ENCODE assay signal across 10 cellular contexts in the genomic region with DNA sequence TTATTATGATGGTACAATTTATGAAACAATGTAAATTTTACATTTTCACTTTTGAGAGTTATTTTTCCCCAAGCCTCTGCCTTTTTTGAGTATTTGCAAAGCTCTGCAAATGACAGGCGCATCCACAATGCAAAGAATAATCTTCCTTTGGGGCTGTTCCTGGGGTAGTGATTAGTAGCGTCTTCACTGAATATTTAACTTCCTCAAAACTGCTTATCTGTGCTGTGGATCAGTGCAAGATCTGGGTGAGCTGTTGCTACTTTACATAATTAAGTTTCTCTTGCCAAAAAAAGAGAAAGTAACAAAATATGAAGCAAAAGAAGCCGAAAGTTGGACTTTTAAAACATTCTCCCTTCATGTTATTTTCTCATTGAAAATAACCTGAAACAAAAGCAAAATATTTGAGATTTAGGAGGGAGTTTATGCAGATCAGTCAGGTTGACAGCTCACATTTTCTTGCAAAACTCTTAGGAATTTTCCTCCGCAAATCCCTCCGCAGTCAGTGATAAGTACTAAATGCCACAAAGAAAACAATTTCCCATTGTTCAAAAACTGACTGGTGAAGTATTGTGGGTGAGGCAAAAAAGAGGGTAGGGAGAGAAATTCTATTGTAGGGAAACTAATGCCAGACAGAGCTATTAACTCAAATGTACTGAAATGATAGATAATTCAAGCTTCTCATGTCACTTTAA.
DNase-seq lines count a peak whose midpoint lies in the region; ATAC-seq, FAIRE-seq and TF ChIP-seq lines count a peak whose summit lies in the region.
"Had no signal": no experiment of that assay in that cellular context is flagged by ENCODE, and none has a peak within 500 bp of the region (broad histone marks: within the 10 kb centered on the region; RNA-seq: fewer than 3 reads in every experiment).

No MANE protein-coding gene starts in this region.

- H3K4me1 Mint-ChIP-seq in activated CD4-positive, alpha-beta memory T cell treated with anti-CD3 and anti-CD28 coated beads for 36 hours (ENCODE audit: low read depth), result peaks cover 50% of the 10 kb centered on the region

- H3K4me3 Mint-ChIP-seq in activated CD4-positive, alpha-beta memory T cell treated with anti-CD3 and anti-CD28 coated beads for 36 hours, result peak overlapping the region; percentile 59

- H3K9me3 ChIP-seq in mesodermal cell (ENCODE audit: control insufficient read depth, low read length), result no peaks in the 10 kb centered on the region
- H3K9me3 ChIP-seq: colonic mucosa had no signal

- no peaks in the 10 kb centered on the region for H3K27me3 Mint-ChIP-seq in activated CD4-positive, alpha-beta memory T cell treated with anti-CD3 and anti-CD28 coated beads for 36 hours

- intact Hi-C loops in activated CD4-positive, alpha-beta memory T cell treated with anti-CD3 and anti-CD28 coated beads for 36 hours (cut with micrococcal nuclease), result no loop called here
- intact Hi-C loops in left cardiac atrium (cut with DNase I), result no loop called here

- H3K36me3 ChIP-seq in mesodermal cell (ENCODE audit: control insufficient read depth, insufficient read depth, low read length), result no peaks in the 10 kb centered on the region
- H3K36me3 ChIP-seq: colonic mucosa had no signal

- H3K36me3 Mint-ChIP-seq in activated CD4-positive, alpha-beta memory T cell treated with anti-CD3 and anti-CD28 coated beads for 36 hours, result no peaks in the 10 kb centered on the region

- POLR2A ChIA-PET in activated CD4-positive, alpha-beta memory T cell treated with anti-CD3 and anti-CD28 coated beads for 36 hours (lab: Charles Lee), result interaction anchor here (1.5 kb wide), 1 partner anchor 77 kb away, joined by 4 read pairs; no protein-coding TSS in a partner anchor

- no peak for DNase-seq in GM12891 (ENCODE audit: insufficient read length, low spot score)
- DNase-seq in activated CD4-positive, alpha-beta memory T cell treated with anti-CD3 and anti-CD28 coated beads for 36 hours, result no peak
- no peak for DNase-seq in left cardiac atrium
- no peak for DNase-seq in dedifferentiated amniotic fluid mesenchymal stem cell (ENCODE audit: extremely low spot score)
- DNase-seq: colonic mucosa, SHP77 had no signal

- H3K9me3 Mint-ChIP-seq in activated CD4-positive, alpha-beta memory T cell treated with anti-CD3 and anti-CD28 coated beads for 36 hours, result no peaks in the 10 kb centered on the region

- H3K4me1 ChIP-seq in mesodermal cell (ENCODE audit: control insufficient read depth, insufficient read depth, low read length, poor library complexity, severe bottlenecking), result peaks cover 17% of the 10 kb centered on the region
- H3K4me1 ChIP-seq: colonic mucosa had no signal

- H3K27ac ChIP-seq in mesodermal cell (ENCODE audit: low read depth, low read length, severe bottlenecking), result peak overlapping the region; percentile 11
- H3K27ac ChIP-seq: colonic mucosa had no signal

- WGBS in mesodermal cell (ENCODE audit: insufficient coverage in 2 of 2), 2 experiments, result no CpG with 5 or more reads among the region's 5 CpGs

- CTCF ChIA-PET in activated CD4-positive, alpha-beta memory T cell treated with anti-CD3 and anti-CD28 coated beads for 36 hours (lab: Charles Lee), result interaction anchor here (0.7 to 1.2 kb wide), 2 partner anchors 13 to 987 kb away, joined by 3 to 4 read pairs; no protein-coding TSS in a partner anchor

- no peak for TF ChIP-seq POLR2A in GM12891 (IDR thresholded peaks at IDR 0.05; ENCODE audit: low read depth, low read length)

- H3K4me3 ChIP-seq in mesodermal cell (ENCODE audit: extremely low read depth, insufficient read depth, low read length, poor library complexity, severe bottlenecking), result no peak overlapping the region
- H3K4me3 ChIP-seq: colonic mucosa had no signal

- peak overlapping the region; percentile 47 for H3K27ac Mint-ChIP-seq in activated CD4-positive, alpha-beta memory T cell treated with anti-CD3 and anti-CD28 coated beads for 36 hours

- FAIRE-seq in GM12891 (lab: Jason Lieb, UNC), result peak; percentile 20

- ATAC-seq in HG03565 (IDR thresholded peaks at IDR 0.05; ENCODE audit: unreplicated experiment) (peak; percentile 55), esophagus mucosa (no peak), left cardiac atrium (no peak)
- ATAC-seq in activated CD4-positive, CD25-positive, alpha-beta regulatory T cell treated with anti-CD3 and anti-CD28 coated beads, Interleukin-2, amount 50 U/mL, for 24 hours, result no peak

TF ChIP-seq in GM12891, 5 proteins besides CTCF, POLR2A, EP300 and RAD21:
- TF ChIP-seq PAX5 (IDR thresholded peaks at IDR 0.05; ENCODE audit: insufficient read depth, low read length, severe bottlenecking) (no peak), SPI1 (IDR thresholded peaks at IDR 0.05; ENCODE audit: low read depth, low read length) (no peak), POLR2AphosphoS5 (IDR thresholded peaks at IDR 0.05; ENCODE audit: low read depth, low read length) (no peak), TAF1 (IDR thresholded peaks at IDR 0.05; ENCODE audit: low read depth, low read length) (no peak), POU2F2 (IDR thresholded peaks at IDR 0.05; ENCODE audit: low read depth, low read length) (no peak)
